ENCODE assay signal across 1 cellular context in genomic region chr7:22726345-22726848, GRCh38.
TF ChIP-seq lines count a peak whose summit lies in the region.

No MANE protein-coding gene starts in this region.

TF ChIP-seq in HEK293, 187 proteins besides CTCF, POLR2A, EP300 and RAD21 (continued from another document):
- TF ChIP-seq ZNF354C (tag by site-specific recombination; IDR thresholded peaks at IDR 0.05; ENCODE audit: borderline replicate concordance, low read depth): no peak
TF ChIP-seq in HEK293: peak in this region for 9.
